ENCODE assay signal across 1 cellular context in the genomic region with DNA sequence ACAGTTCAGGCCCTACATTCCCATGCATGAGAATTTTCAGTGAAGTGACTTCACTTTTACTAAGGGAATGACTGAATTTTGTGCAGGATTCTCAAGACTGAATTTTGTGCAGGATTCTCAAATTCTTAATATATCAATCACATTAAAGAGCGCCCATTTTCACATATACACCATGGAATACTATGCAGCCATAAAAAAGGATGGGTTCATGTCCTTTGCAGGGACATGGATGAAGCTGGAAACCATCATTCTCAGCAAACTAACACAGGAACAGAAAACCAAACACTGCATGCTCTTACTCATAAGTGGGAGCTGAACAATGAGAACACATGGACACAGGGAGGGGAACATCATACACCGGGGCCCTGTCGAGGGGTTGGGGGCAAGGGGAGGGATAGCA. TPM values are rescaled to one million over a fixed set of nuclear protein-coding genes. Genes with fewer than 3 reads are reported as not detected.
"Had no signal": no experiment of that assay in that cellular context is flagged by ENCODE, and none has a peak within 500 bp of the region (broad histone marks: within the 10 kb centered on the region; RNA-seq: fewer than 3 reads in every experiment).

No MANE protein-coding gene starts in this region.

RNA-seq across cellular contexts. Expression of a gene that starts 31.4 kb away (rescaled TPM):
- total RNA-seq: K562 had no signal
